In genomic region chr3:197430961-197431910, GRCh38 we compare ENCODE assay signal across 12 cellular contexts.
DNase-seq lines count a peak whose midpoint lies in the region; ATAC-seq and TF ChIP-seq lines count a peak whose summit lies in the region.
"Had no signal": no experiment of that assay in that cellular context is flagged by ENCODE, and none has a peak within 500 bp of the region (broad histone marks: within the 10 kb centered on the region; RNA-seq: fewer than 3 reads in every experiment).

No MANE protein-coding gene starts in this region.

- H3K4ac ChIP-seq in trophoblast cell (ENCODE audit: low read depth, low read length), result no peak overlapping the region

- H3K79me2 ChIP-seq in trophoblast cell (ENCODE audit: control insufficient read depth, insufficient read depth, low read length, poor library complexity), result no peaks in the 10 kb centered on the region

- H2BK12ac ChIP-seq in trophoblast cell (ENCODE audit: low read length), result peak overlapping the region; percentile 43

- intact Hi-C loops in activated T-helper 1 cell treated with anti-CD3 and anti-CD28 coated beads, Interleukin-12 subunit alpha, Interleukin-12 subunit beta, Interleukin-2, Interleukin-4 antibody, amounts not matched to agents 30 ng/mL and 10 ng/mL and 1 ng/mL, durations not matched to agents 14 hours and 24 hours and 36 hours (cut with micrococcal nuclease), result no loop called here

- H4K91ac ChIP-seq in trophoblast cell (ENCODE audit: low read depth, low read length), result no peak overlapping the region

- no peaks in the 10 kb centered on the region for H3K9me3 Mint-ChIP-seq in activated T-helper 1 cell treated with anti-CD3 and anti-CD28 coated beads, Interleukin-12 subunit alpha, Interleukin-12 subunit beta, Interleukin-2, Interleukin-4 antibody, amounts not matched to agents 30 ng/mL and 10 ng/mL and 1 ng/mL, durations not matched to agents 14 hours and 24 hours and 36 hours
- H3K9me3 Mint-ChIP-seq: activated naive CD4-positive, alpha-beta T cell treated with anti-CD3 and anti-CD28 coated beads, Interleukin-2, amount 10 ng/mL, durations not matched to agents 7 days and 5 days had no signal

- peak overlapping the region; percentile 12 for H4K12ac ChIP-seq in trophoblast cell (ENCODE audit: low read depth, low read length)

- H3K4me1 ChIP-seq in trophoblast cell (ENCODE audit: control insufficient read depth in 1 of 2, insufficient read depth in 2 of 2, low read length in 2 of 2), result peaks cover under 1 to 5% of the 10 kb centered on the region in 2 experiments

- no peak overlapping the region for H3K14ac ChIP-seq in trophoblast cell (ENCODE audit: low read length)

- no peak for TF ChIP-seq CTCF in fibroblast of the aortic adventitia (IDR thresholded peaks at IDR 0.05; ENCODE audit: insufficient read depth, low read length)

- ATAC-seq in GM19467 (IDR thresholded peaks at IDR 0.05; ENCODE audit: unreplicated experiment) (no peak), HG02970 (IDR thresholded peaks at IDR 0.05; ENCODE audit: low FRiP score, unreplicated experiment) (no peak), HG03460 (IDR thresholded peaks at IDR 0.05; ENCODE audit: unreplicated experiment) (no peak)

- H3K9me3 ChIP-seq in trophoblast cell (ENCODE audit: insufficient read depth, low read depth, low read length), result no peaks in the 10 kb centered on the region

- H3K23ac ChIP-seq in trophoblast cell (ENCODE audit: low read length), result no peak overlapping the region

- peaks cover 11% of the 10 kb centered on the region for H3K27me3 Mint-ChIP-seq in activated T-helper 1 cell treated with anti-CD3 and anti-CD28 coated beads, Interleukin-12 subunit alpha, Interleukin-12 subunit beta, Interleukin-2, Interleukin-4 antibody, amounts not matched to agents 30 ng/mL and 10 ng/mL and 1 ng/mL, durations not matched to agents 14 hours and 24 hours and 36 hours (ENCODE audit: insufficient read depth)

- peak overlapping the region; percentile 25 for H2AK5ac ChIP-seq in trophoblast cell (ENCODE audit: low read length)

- H2BK5ac ChIP-seq in trophoblast cell (ENCODE audit: low read depth, low read length, poor library complexity), result no peak overlapping the region

- H3K27ac Mint-ChIP-seq in activated T-helper 1 cell treated with anti-CD3 and anti-CD28 coated beads, Interleukin-12 subunit alpha, Interleukin-12 subunit beta, Interleukin-2, Interleukin-4 antibody, amounts not matched to agents 30 ng/mL and 10 ng/mL and 1 ng/mL, durations not matched to agents 14 hours and 24 hours and 36 hours, result peak overlapping the region; percentile 38
- H3K27ac Mint-ChIP-seq: activated naive CD4-positive, alpha-beta T cell treated with anti-CD3 and anti-CD28 coated beads, Interleukin-2, amount 10 ng/mL, durations not matched to agents 7 days and 5 days had no signal

- no peak overlapping the region for H3K4me2 ChIP-seq in trophoblast cell (ENCODE audit: low read length)

- H2BK120ac ChIP-seq in trophoblast cell (ENCODE audit: insufficient read depth, low read length, poor library complexity), result no peak overlapping the region

- no peaks in the 10 kb centered on the region for H3K27me3 ChIP-seq in trophoblast cell (ENCODE audit: insufficient read depth, low read length)

- H3K4me1 Mint-ChIP-seq in activated T-helper 1 cell treated with anti-CD3 and anti-CD28 coated beads, Interleukin-12 subunit alpha, Interleukin-12 subunit beta, Interleukin-2, Interleukin-4 antibody, amounts not matched to agents 30 ng/mL and 10 ng/mL and 1 ng/mL, durations not matched to agents 14 hours and 24 hours and 36 hours (ENCODE audit: low read depth), result peaks cover 52% of the 10 kb centered on the region

- no peak overlapping the region for H3K4me3 Mint-ChIP-seq in activated T-helper 1 cell treated with anti-CD3 and anti-CD28 coated beads, Interleukin-12 subunit alpha, Interleukin-12 subunit beta, Interleukin-2, Interleukin-4 antibody, amounts not matched to agents 30 ng/mL and 10 ng/mL and 1 ng/mL, durations not matched to agents 14 hours and 24 hours and 36 hours
- H3K4me3 Mint-ChIP-seq: activated naive CD4-positive, alpha-beta T cell treated with anti-CD3 and anti-CD28 coated beads, Interleukin-2, amount 10 ng/mL, durations not matched to agents 7 days and 5 days had no signal

- H4K8ac ChIP-seq in trophoblast cell (ENCODE audit: low read depth, low read length), result no peak overlapping the region

- WGBS in trophoblast cell (ENCODE audit: extremely low coverage, insufficient coverage, insufficient read length), result no CpG with 5 or more reads among the region's 7 CpGs

- no peak overlapping the region for H3K4me3 ChIP-seq in fibroblast of the aortic adventitia (ENCODE audit: low read depth, low read length)
- no peak overlapping the region for H3K4me3 ChIP-seq in trophoblast cell (ENCODE audit: low read depth, low read length)

- no peaks in the 10 kb centered on the region for H3K36me3 ChIP-seq in trophoblast cell (ENCODE audit: control insufficient read depth in 1 of 2, insufficient read depth in 2 of 2, low read length in 2 of 2)

- no peaks in the 10 kb centered on the region for H3K36me3 Mint-ChIP-seq in activated T-helper 1 cell treated with anti-CD3 and anti-CD28 coated beads, Interleukin-12 subunit alpha, Interleukin-12 subunit beta, Interleukin-2, Interleukin-4 antibody, amounts not matched to agents 30 ng/mL and 10 ng/mL and 1 ng/mL, durations not matched to agents 14 hours and 24 hours and 36 hours (ENCODE audit: low read depth)
- H3K36me3 Mint-ChIP-seq: activated naive CD4-positive, alpha-beta T cell treated with anti-CD3 and anti-CD28 coated beads, Interleukin-2, amount 10 ng/mL, durations not matched to agents 7 days and 5 days had no signal

- no peak overlapping the region for H3K27ac ChIP-seq in trophoblast cell (ENCODE audit: low read depth, low read length)

- H2AFZ ChIP-seq in trophoblast cell (ENCODE audit: insufficient read depth, low read length, poor library complexity), result peak overlapping the region; percentile 5

- H3K79me1 ChIP-seq in trophoblast cell (ENCODE audit: low read length), result no peaks in the 10 kb centered on the region

- no peak overlapping the region for H3K9ac ChIP-seq in trophoblast cell (ENCODE audit: low read length)

- no peak overlapping the region for H3K18ac ChIP-seq in trophoblast cell (ENCODE audit: low read length)

- DNase-seq in GM04503 (ENCODE audit: low read depth), result peak; percentile 65
- no peak for DNase-seq in activated T-helper 1 cell treated with anti-CD3 and anti-CD28 coated beads, Interleukin-12 subunit alpha, Interleukin-12 subunit beta, Interleukin-2, Interleukin-4 antibody, amounts not matched to agents 30 ng/mL and 10 ng/mL and 1 ng/mL, durations not matched to agents 14 hours and 24 hours and 36 hours (ENCODE audit: low spot score)
- peak; percentile 42 for DNase-seq in fibroblast of the aortic adventitia (ENCODE audit: low read depth)
- no peak for DNase-seq in trophoblast cell
- no peak for DNase-seq in central memory CD4-positive, alpha-beta T cell
- DNase-seq: activated CD4-positive, alpha-beta T cell treated with anti-CD3 and anti-CD28 coated beads, Interleukin-2, amount 50 U/mL, for 1 hour; activated naive CD4-positive, alpha-beta T cell treated with anti-CD3 and anti-CD28 coated beads, Interleukin-2, amount 10 ng/mL, durations not matched to agents 7 days and 5 days; NCI-H1436 treated with DMSO at 0.1 percent for 48 hours; NCI-H774 had no signal

Comparison
In these comparisons a context has a peak if more than half of its experiments do, and no peak if none do; other contexts are left out.
1. DNase-seq: peak in GM04503 (single experiment) and fibroblast of the aortic adventitia (single experiment); none in activated T-helper 1 cell treated with anti-CD3 and anti-CD28 coated beads, Interleukin-12 subunit alpha, Interleukin-12 subunit beta, Interleukin-2, Interleukin-4 antibody, amounts not matched to agents 30 ng/mL and 10 ng/mL and 1 ng/mL, durations not matched to agents 14 hours and 24 hours and 36 hours (single experiment), trophoblast cell (0 of 2) and central memory CD4-positive, alpha-beta T cell (single experiment).